ENCODE assay signal across 11 cellular contexts in the genomic region with DNA sequence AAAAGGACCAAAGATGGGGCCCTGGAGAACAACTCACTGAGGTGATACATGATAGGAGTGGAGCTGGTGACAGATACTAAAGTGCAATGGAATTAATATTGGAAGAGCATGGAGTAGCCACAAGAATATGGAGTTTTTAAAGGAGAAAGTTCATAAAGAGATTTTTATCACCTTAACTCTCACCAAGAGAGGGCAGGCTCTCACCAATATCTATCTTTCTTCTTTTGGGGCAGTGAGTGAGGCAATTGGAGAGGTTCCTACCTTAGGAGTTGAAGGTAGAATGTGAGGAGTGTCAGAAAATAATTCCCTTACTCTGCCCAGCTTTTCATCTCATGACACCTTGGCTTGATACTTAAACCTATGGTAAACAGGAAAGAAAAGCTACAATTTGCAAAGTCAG.
DNase-seq lines count a peak whose midpoint lies in the region; ATAC-seq and TF ChIP-seq lines count a peak whose summit lies in the region.
"Had no signal": no experiment of that assay in that cellular context is flagged by ENCODE, and none has a peak within 500 bp of the region (broad histone marks: within the 10 kb centered on the region; RNA-seq: fewer than 3 reads in every experiment).

No MANE protein-coding gene starts in this region.

- H3F3A ChIP-seq in PC-3 (ENCODE audit: low read length, unreplicated experiment), result no peaks in the 10 kb centered on the region

- H3K4me2 ChIP-seq in PC-3 (ENCODE audit: low read length), result no peak overlapping the region

- in situ Hi-C loops in GM13976 (cut with MboI; ENCODE audit: low sequenced_read_pairs, unreplicated experiment), result loop anchor here (25.0 kb wide), 1 partner anchor 822 kb away; no protein-coding TSS in a partner anchor

- H3K4me3 ChIP-seq in AG10803 (ENCODE audit: low read length) (no peak overlapping the region), PC-3 (ENCODE audit: low read length) (no peak overlapping the region)
- H3K4me3 ChIP-seq: lung, suprapubic skin had no signal

- CTCF ChIA-PET in PC-3 (lab: Charles Lee), result interaction anchor here (0.6 to 1.4 kb wide), 4 partner anchors 115 to 818 kb away, joined by 3 to 7 read pairs (median 4); no protein-coding TSS in a partner anchor

- intact Hi-C loops in PC-3 (cut with micrococcal nuclease), result loop anchor here (2.0 to 10.0 kb wide), 6 partner anchors 116 to 814 kb away; a partner anchor contains a TSS

- TF ChIP-seq CTCF in AG10803 (conservative IDR thresholded peaks at IDR 0.05; ENCODE audit: low read length) (peak; percentile 47), PC-3 (conservative IDR thresholded peaks at IDR 0.05; ENCODE audit: low read depth, low read length) (peak; percentile 71), foreskin keratinocyte (conservative IDR thresholded peaks at IDR 0.05) (peak; percentile 69), GM13976 (IDR thresholded peaks at IDR 0.05; ENCODE audit: borderline replicate concordance, control extremely low read depth, extremely low read depth, insufficient read depth, missing control alignments) (no peak)

- H3K4me1 ChIP-seq in PC-3 (ENCODE audit: insufficient read depth, low read length), result no peaks in the 10 kb centered on the region
- H3K4me1 ChIP-seq in foreskin keratinocyte, result no peaks in the 10 kb centered on the region
- H3K4me1 ChIP-seq: suprapubic skin had no signal

- no peak overlapping the region for H3K9ac ChIP-seq in PC-3 (ENCODE audit: low read length)

- no peak overlapping the region for H3K27ac ChIP-seq in PC-3 (ENCODE audit: low read length)
- H3K27ac ChIP-seq in foreskin keratinocyte, result no peak overlapping the region
- H3K27ac ChIP-seq: suprapubic skin had no signal

- POLR2A ChIA-PET in PC-3 (lab: Charles Lee; ENCODE audit: unreplicated experiment), result no interaction called here

- no peak overlapping the region for H2AFZ ChIP-seq in PC-3 (ENCODE audit: low read length)

- DNase-seq in AG10803 (ENCODE audit: low read depth), result peak; percentile 14
- peak; percentile 65 for DNase-seq in PC-3
- DNase-seq in foreskin keratinocyte, result peak; percentile 12 to 23
- DNase-seq in GM13976 (ENCODE audit: low spot score), result no peak
- no peak for DNase-seq in activated naive CD4-positive, alpha-beta T cell treated with anti-CD3 and anti-CD28 coated beads, Interleukin-2, amount 50 U/mL, for 16 hours
- DNase-seq: small intestine had no signal

- H3K9me2 ChIP-seq in PC-3 (replicated peaks; ENCODE audit: low read length), result no peaks in the 10 kb centered on the region

- H3K79me2 ChIP-seq in PC-3 (ENCODE audit: low read length), result no peaks in the 10 kb centered on the region

- H3K27me3 ChIP-seq in PC-3 (ENCODE audit: low read length) (no peaks in the 10 kb centered on the region), foreskin keratinocyte (no peaks in the 10 kb centered on the region)
- H3K27me3 ChIP-seq: suprapubic skin had no signal

- peak; percentile 57 for ATAC-seq in GM19351 (IDR thresholded peaks at IDR 0.05; ENCODE audit: unreplicated experiment)
- peak; percentile 59; the same call in 1 of the 2 replicates for ATAC-seq in PC-3
- peak; percentile 44 for ATAC-seq in foreskin keratinocyte
- ATAC-seq in HG03457 (IDR thresholded peaks at IDR 0.05; ENCODE audit: unreplicated experiment), result no peak
- no peak for ATAC-seq in HG02840 (IDR thresholded peaks at IDR 0.05; ENCODE audit: low FRiP score, unreplicated experiment)

- no peaks in the 10 kb centered on the region for H3K9me3 ChIP-seq in PC-3 (ENCODE audit: low read length)
- H3K9me3 ChIP-seq: suprapubic skin had no signal

- H3K36me3 ChIP-seq in PC-3 (ENCODE audit: low read depth, low read length), result no peaks in the 10 kb centered on the region
- H3K36me3 ChIP-seq: suprapubic skin had no signal

- BruUV-seq in PC-3 (replicated peaks; lab: Mats Ljungman, UMichigan), result no TSS peak

- no peaks in the 10 kb centered on the region for H4K20me1 ChIP-seq in PC-3 (ENCODE audit: low read length)

Comparison
In these comparisons a context has a peak if more than half of its experiments do, and no peak if none do; other contexts are left out.
1. DNase-seq: peak in AG10803 (single experiment), PC-3 (single experiment) and foreskin keratinocyte (2 of 2); none in GM13976 (single experiment) and activated naive CD4-positive, alpha-beta T cell treated with anti-CD3 and anti-CD28 coated beads, Interleukin-2, amount 50 U/mL, for 16 hours (single experiment).
2. ATAC-seq: peak in GM19351 (single experiment), PC-3 (single experiment) and foreskin keratinocyte (single experiment); none in HG03457 (single experiment) and HG02840 (single experiment).